Comparison of ENCODE assay signal across 29 cellular contexts in genomic region chr6:105805581-105806023, GRCh38.
DNase-seq lines count a peak whose midpoint lies in the region; ATAC-seq and TF ChIP-seq lines count a peak whose summit lies in the region.
"Had no signal": no experiment of that assay in that cellular context is flagged by ENCODE, and none has a peak within 500 bp of the region (broad histone marks: within the 10 kb centered on the region; RNA-seq: fewer than 3 reads in every experiment).

No MANE protein-coding gene starts in this region.

- H3K9me3 ChIP-seq in right atrium auricular region: no peaks in the 10 kb centered on the region
- H3K9me3 ChIP-seq: ascending aorta, heart right ventricle had no signal

- no peaks in the 10 kb centered on the region for H3K36me3 ChIP-seq in right atrium auricular region
- H3K36me3 ChIP-seq: ascending aorta, heart right ventricle had no signal

- no peak overlapping the region for H3K4me3 ChIP-seq in right atrium auricular region
- H3K4me3 ChIP-seq: ascending aorta, heart right ventricle, SK-N-MC had no signal

- no peak for ATAC-seq in foreskin keratinocyte
- ATAC-seq in HG02798 (IDR thresholded peaks at IDR 0.05; ENCODE audit: poor library complexity, unreplicated experiment): no peak
- no peak for ATAC-seq in GM19328 (IDR thresholded peaks at IDR 0.05; ENCODE audit: unreplicated experiment)
- ATAC-seq in HG03342 (IDR thresholded peaks at IDR 0.05; ENCODE audit: unreplicated experiment): no peak
- ATAC-seq: heart right ventricle, sciatic nerve had no signal

- DNase-seq in CD1c-positive myeloid dendritic cell (ENCODE audit: extremely low spot score) (peak; percentile 70), HT1080 (ENCODE audit: low read depth) (peak; percentile 68), amniotic epithelial cell (ENCODE audit: low read depth) (peak; percentile 17), foreskin keratinocyte (no peak), right atrium auricular region (ENCODE audit: low spot score) (no peak)
- DNase-seq: activated B cell treated with CpG ODN at 0.5 μM for 24 hours; activated CD4-positive, alpha-beta T cell treated with anti-CD3 and anti-CD28 coated beads, Interleukin-2, amount 50 U/mL, for 1 hour; activated effector memory CD4-positive, alpha-beta T cell treated with anti-CD3 and anti-CD28 coated beads, Interleukin-2, amount 50 U/mL, for 16 hours; activated naive CD8-positive, alpha-beta T cell treated with anti-CD3 and anti-CD28 coated beads for 36 hours; activated T-cell treated with anti-CD3 and anti-CD28 coated beads, Interleukin-2, amount 50 U/mL, for 24 hours; central memory CD4-positive, alpha-beta T cell; DMS 273 treated with DMSO at 0.1 percent for 48 hours; GDM1; heart right ventricle; kidney; naive B cell; NCI-H1436; NCI-H2081; NCI-H345; posterior cingulate gyrus; stimulated activated CD4-positive, alpha-beta T cell treated with anti-CD3 and anti-CD28 coated beads, Interleukin-4, amount 100 ng/mL, for 24 hours; T-helper 1 cell; trophoblast cell had no signal

- TF ChIP-seq CTCF in foreskin keratinocyte (conservative IDR thresholded peaks at IDR 0.05) (no peak), right atrium auricular region (IDR thresholded peaks at IDR 0.05) (no peak)

- H3K27ac ChIP-seq in foreskin keratinocyte (peak overlapping the region; percentile 88), right atrium auricular region (no peak overlapping the region)
- H3K27ac ChIP-seq: ascending aorta, heart right ventricle, SK-N-MC had no signal

- H3K27me3 ChIP-seq in foreskin keratinocyte (no peaks in the 10 kb centered on the region), right atrium auricular region (no peaks in the 10 kb centered on the region)
- H3K27me3 ChIP-seq: ascending aorta, heart right ventricle had no signal

- peaks cover 39% of the 10 kb centered on the region for H3K4me1 ChIP-seq in foreskin keratinocyte
- peaks cover 0 to 13% of the 10 kb centered on the region in 2 donors for H3K4me1 ChIP-seq in right atrium auricular region
- H3K4me1 ChIP-seq: ascending aorta had no signal

Comparison
In these comparisons a context has a peak if more than half of its experiments do, and no peak if none do; other contexts are left out.
1. DNase-seq: peak in CD1c-positive myeloid dendritic cell (single experiment), HT1080 (single experiment) and amniotic epithelial cell (single experiment); none in foreskin keratinocyte (0 of 2) and right atrium auricular region (single experiment).